Comparison of ENCODE assay signal across 1 cellular context in genomic region chr2:70964596-70965386, GRCh38.
TF ChIP-seq lines count a peak whose summit lies in the region.

No MANE protein-coding gene starts in this region.

TF ChIP-seq in HCT116, 20 proteins besides CTCF, POLR2A, EP300 and RAD21:
- TF ChIP-seq MAX (IDR thresholded peaks at IDR 0.05) (0 out of 2 replicates have a peak, but pooled peaks have one; percentile 29), CEBPB (IDR thresholded peaks at IDR 0.05; ENCODE audit: low read depth) (no peak), JUND (IDR thresholded peaks at IDR 0.05) (no peak)
